ENCODE assay signal across 19 cellular contexts in the genomic region with DNA sequence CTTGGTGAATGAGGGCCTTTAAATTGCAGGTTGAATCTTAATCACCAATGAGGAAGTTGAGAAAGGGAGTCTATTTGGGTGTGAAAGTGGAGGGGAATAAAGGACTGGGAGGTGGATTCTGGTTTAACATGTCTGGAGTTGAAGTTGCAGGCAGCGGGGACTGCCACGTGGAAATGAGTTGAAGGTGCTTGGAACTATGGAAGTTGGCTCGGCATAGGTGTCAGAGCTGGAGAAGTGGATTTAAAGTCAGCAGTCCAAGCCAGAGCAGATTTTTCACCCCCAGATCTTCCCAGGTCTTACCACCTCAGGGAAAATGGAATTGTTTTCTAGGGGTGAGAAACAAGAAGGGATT. TPM values are rescaled to one million over a fixed set of nuclear protein-coding genes. Genes with fewer than 3 reads are reported as not detected.
DNase-seq lines count a peak whose midpoint lies in the region; ATAC-seq and TF ChIP-seq lines count a peak whose summit lies in the region.
"Had no signal": no experiment of that assay in that cellular context is flagged by ENCODE, and none has a peak within 500 bp of the region (broad histone marks: within the 10 kb centered on the region; RNA-seq: fewer than 3 reads in every experiment).

No MANE protein-coding gene starts in this region.

- H3K9me3 Mint-ChIP-seq in stimulated activated naive CD8-positive, alpha-beta T cell treated with anti-CD3 and anti-CD28 coated beads, Interleukin-15, amount 100 ng/mL, for 72 hours, result no peaks in the 10 kb centered on the region
- H3K9me3 Mint-ChIP-seq: T-helper 1 cell treated with Interleukin-12 subunit alpha and Interleukin-12 subunit beta and Interleukin-4 antibody, amounts not matched to agents 30 μg/mL and 1 μg/mL, for 36 hours had no signal

- H2AFZ ChIP-seq in OCI-LY7 (ENCODE audit: low read length), result peak overlapping the region; percentile 13; the same call in 1 of the 2 replicates

- peak overlapping the region; percentile 1 to 59 for H3K27ac Mint-ChIP-seq in stimulated activated naive CD8-positive, alpha-beta T cell treated with anti-CD3 and anti-CD28 coated beads, Interleukin-15, amount 100 ng/mL, for 72 hours
- H3K27ac Mint-ChIP-seq: activated CD4-positive, alpha-beta T cell treated with anti-CD3 and anti-CD28 coated beads for 36 hours; activated CD8-positive, alpha-beta T cell treated with anti-CD3 and anti-CD28 coated beads, Interleukin-2, amount 10 ng/mL, durations not matched to agents 7 days and 5 days; T-helper 1 cell treated with Interleukin-12 subunit alpha and Interleukin-12 subunit beta and Interleukin-4 antibody, amounts not matched to agents 30 μg/mL and 1 μg/mL, for 36 hours had no signal

- no peak for DNase-seq in stimulated activated naive CD8-positive, alpha-beta T cell treated with anti-CD3 and anti-CD28 coated beads, Interleukin-15, amount 100 ng/mL, for 72 hours
- DNase-seq in stimulated activated naive CD8-positive, alpha-beta T cell treated with anti-CD3 and anti-CD28 coated beads, Interleukin-15, Interleukin-2, amounts not matched to agents 100 U/mL and 50 U/mL, for 24 hours, result no peak
- DNase-seq in OCI-LY7 (ENCODE audit: low spot score) (no peak), esophagus muscularis mucosa (ENCODE audit: extremely low spot score) (peak; percentile 8), right cardiac atrium (no peak), NCI-H2227 treated with DMSO at 0.1 percent for 48 hours (lab: John Stamatoyannopoulos, UW) (no peak)
- DNase-seq: activated CD4-positive, alpha-beta T cell treated with anti-CD3 and anti-CD28 coated beads for 36 hours; activated CD8-positive, alpha-beta T cell treated with anti-CD3 and anti-CD28 coated beads, Interleukin-2, amount 10 ng/mL, durations not matched to agents 7 days and 5 days; activated gamma-delta T cell treated with Interleukin-2 at 50 U/mL for 16 hours; Caco-2; gastrocnemius medialis; NCI-H187 treated with DMSO at 0.1 percent for 48 hours; tibial artery had no signal

- no peak overlapping the region for H3K27ac ChIP-seq in OCI-LY7 (ENCODE audit: low read depth, low read length, poor library complexity, severe bottlenecking)
- H3K27ac ChIP-seq in esophagus muscularis mucosa (replicated peaks in 1 of 4), result no peak overlapping the region
- no peak overlapping the region for H3K27ac ChIP-seq in right cardiac atrium (ENCODE audit: low read length)
- H3K27ac ChIP-seq: gastrocnemius medialis, prostate gland, SJCRH30, tibial artery had no signal

- no peak overlapping the region for H3K4me3 Mint-ChIP-seq in stimulated activated naive CD8-positive, alpha-beta T cell treated with anti-CD3 and anti-CD28 coated beads, Interleukin-15, amount 100 ng/mL, for 72 hours
- H3K4me3 Mint-ChIP-seq: activated CD4-positive, alpha-beta T cell treated with anti-CD3 and anti-CD28 coated beads for 36 hours; activated CD8-positive, alpha-beta T cell treated with anti-CD3 and anti-CD28 coated beads, Interleukin-2, amount 10 ng/mL, durations not matched to agents 7 days and 5 days; T-helper 1 cell treated with Interleukin-12 subunit alpha and Interleukin-12 subunit beta and Interleukin-4 antibody, amounts not matched to agents 30 μg/mL and 1 μg/mL, for 36 hours had no signal

- H3K4me1 ChIP-seq in OCI-LY7 (ENCODE audit: insufficient read depth, low read length, poor library complexity, severe bottlenecking), result no peaks in the 10 kb centered on the region
- no peaks in the 10 kb centered on the region for H3K4me1 ChIP-seq in esophagus muscularis mucosa
- no peaks in the 10 kb centered on the region for H3K4me1 ChIP-seq in right cardiac atrium (ENCODE audit: control insufficient read depth, insufficient read depth, low read length)
- H3K4me1 ChIP-seq: gastrocnemius medialis, prostate gland, SJCRH30, tibial artery had no signal

- H3K79me2 ChIP-seq in OCI-LY7 (ENCODE audit: insufficient read depth, low read depth, low read length), result no peaks in the 10 kb centered on the region

- no peaks in the 10 kb centered on the region for H3K9me2 ChIP-seq in OCI-LY7 (ENCODE audit: insufficient read depth, low read length)

- H4K20me1 ChIP-seq in OCI-LY7 (ENCODE audit: insufficient read depth, low read length), result no peaks in the 10 kb centered on the region

- BruUV-seq in OCI-LY7 (replicated peaks; lab: Mats Ljungman, UMichigan), result no TSS peak

- TF ChIP-seq CTCF in OCI-LY7 (conservative IDR thresholded peaks at IDR 0.05; ENCODE audit: low read length), result no peak
- TF ChIP-seq CTCF in esophagus muscularis mucosa (IDR thresholded peaks at IDR 0.05), result no peak

- no peaks in the 10 kb centered on the region for H3K4me1 Mint-ChIP-seq in stimulated activated naive CD8-positive, alpha-beta T cell treated with anti-CD3 and anti-CD28 coated beads, Interleukin-15, amount 100 ng/mL, for 72 hours

- no peaks in the 10 kb centered on the region for H3K36me3 ChIP-seq in OCI-LY7 (ENCODE audit: insufficient read depth, low read length)
- no peaks in the 10 kb centered on the region for H3K36me3 ChIP-seq in esophagus muscularis mucosa
- H3K36me3 ChIP-seq: gastrocnemius medialis, prostate gland, SJCRH30, tibial artery had no signal

- no peaks in the 10 kb centered on the region for H3K9me3 ChIP-seq in OCI-LY7 (ENCODE audit: low read length)
- no peaks in the 10 kb centered on the region for H3K9me3 ChIP-seq in esophagus muscularis mucosa
- H3K9me3 ChIP-seq in right cardiac atrium (ENCODE audit: control insufficient read depth, low read length), result no peaks in the 10 kb centered on the region
- H3K9me3 ChIP-seq: Caco-2, gastrocnemius medialis, prostate gland, SJCRH30, tibial artery had no signal

- intact Hi-C loops in OCI-LY7 (cut with micrococcal nuclease; ENCODE audit: unreplicated experiment), result loop anchor here (1.0 to 5.0 kb wide), 5 partner anchors 53 to 327 kb away; no protein-coding TSS in a partner anchor
- intact Hi-C loops in esophagus muscularis mucosa (cut with DNase I), result loop anchor here (10.0 kb wide), 1 partner anchor 240 kb away; no protein-coding TSS in a partner anchor
- intact Hi-C loops in right cardiac atrium (cut with DNase I), result loop anchor here in 3 of 4 donors (2.0 to 10.0 kb wide), 4 partner anchors 92 to 234 kb away; no protein-coding TSS in a partner anchor

- WGBS in esophagus muscularis mucosa, result 70% methylated on average over 3 of the region's 3 CpGs
- WGBS in right cardiac atrium, result 63% methylated on average over 3 of the region's 3 CpGs

- POLR2A ChIA-PET in OCI-LY7 (lab: Charles Lee), result interaction anchor here (1.4 to 4.1 kb wide), 3 partner anchors 56 to 233 kb away, joined by 3 to 18 read pairs (median 4); partner anchors contain the start of gene TMEM154

- H3K4me3 ChIP-seq in OCI-LY7 (ENCODE audit: low read depth, low read length, poor library complexity, severe bottlenecking), result no peak overlapping the region
- H3K4me3 ChIP-seq in esophagus muscularis mucosa, result no peak overlapping the region
- H3K4me3 ChIP-seq in right cardiac atrium (ENCODE audit: low read length), result no peak overlapping the region
- H3K4me3 ChIP-seq: gastrocnemius medialis, prostate gland, SJCRH30, tibial artery had no signal

- no peak overlapping the region for H3K4me2 ChIP-seq in OCI-LY7 (ENCODE audit: low read length)

- ATAC-seq in stimulated activated naive CD8-positive, alpha-beta T cell treated with anti-CD3 and anti-CD28 coated beads, Interleukin-15, amount 100 ng/mL, for 72 hours, result no peak
- ATAC-seq in stimulated activated naive CD8-positive, alpha-beta T cell treated with anti-CD3 and anti-CD28 coated beads, Interleukin-15, Interleukin-2, amounts not matched to agents 100 U/mL and 50 U/mL, for 24 hours, result no peak
- ATAC-seq in right cardiac atrium (no peak), HG03175 (IDR thresholded peaks at IDR 0.05; ENCODE audit: unreplicated experiment) (no peak), GM19395 (IDR thresholded peaks at IDR 0.05; ENCODE audit: unreplicated experiment) (no peak)
- ATAC-seq: activated CD4-positive, alpha-beta T cell treated with anti-CD3 and anti-CD28 coated beads for 36 hours; activated CD8-positive, alpha-beta T cell treated with anti-CD3 and anti-CD28 coated beads, Interleukin-2, amount 10 ng/mL, durations not matched to agents 7 days and 5 days; gastrocnemius medialis had no signal

- no peak for TF ChIP-seq POLR2A in esophagus muscularis mucosa (IDR thresholded peaks at IDR 0.05; ENCODE audit: low read depth)

- no peak for TF ChIP-seq EP300 in esophagus muscularis mucosa (IDR thresholded peaks at IDR 0.05)

- CTCF ChIA-PET in OCI-LY7 (lab: Charles Lee; ENCODE audit: unreplicated experiment), result no interaction called here

- H3K27me3 ChIP-seq in esophagus muscularis mucosa (no peaks in the 10 kb centered on the region), right cardiac atrium (ENCODE audit: control insufficient read depth, insufficient read depth) (no peaks in the 10 kb centered on the region)
- H3K27me3 ChIP-seq: gastrocnemius medialis, SJCRH30, tibial artery had no signal

- H3K27me3 Mint-ChIP-seq in stimulated activated naive CD8-positive, alpha-beta T cell treated with anti-CD3 and anti-CD28 coated beads, Interleukin-15, amount 100 ng/mL, for 72 hours, result peaks cover 7% of the 10 kb centered on the region

RNA-seq across cellular contexts. Expression of gene TIGD4, which starts 44.9 kb away (rescaled TPM):
- 1.1 and 1.5 TPM in 2 replicates for total RNA-seq in OCI-LY7 (2014; rRNA removed; shearing (Covaris generic))
- total RNA-seq in OCI-LY7 (2022) (1.0 and 1.2 TPM in 2 replicates), esophagus muscularis mucosa (under 1 TPM; 0.17 to 0.52 (median 0.37) TPM), right cardiac atrium (under 1 TPM; 0.15 to 0.37 (median 0.18) TPM)
- 0.07 TPM for polyA plus RNA-seq in right cardiac atrium
- polyA plus RNA-seq: BJ had no signal

RNA-seq across cellular contexts. Expression of gene ARFIP1, which starts 45.1 kb away (rescaled TPM):
- 24.8 and 29.3 TPM in 2 replicates for total RNA-seq in OCI-LY7 (2014; rRNA removed; shearing (Covaris generic))
- total RNA-seq in OCI-LY7 (2022), result 19.0 and 27.0 TPM in 2 replicates
- total RNA-seq in esophagus muscularis mucosa, result 10 to 100 TPM; 26.3 to 36.1 (median 30.6) TPM
- 10 to 100 TPM; 18.6 to 20.6 (median 19.8) TPM for total RNA-seq in right cardiac atrium
- 8.9 TPM for polyA plus RNA-seq in right cardiac atrium

RNA-seq across cellular contexts. Expression of gene TMEM154, which starts 54.9 kb away (rescaled TPM):
- 16.1 and 17.6 TPM in 2 replicates for total RNA-seq in OCI-LY7 (2014; rRNA removed; shearing (Covaris generic))
- total RNA-seq in OCI-LY7 (2022) (59.6 and 73.1 TPM in 2 replicates), esophagus muscularis mucosa (1 to 10 TPM; 1.1 to 2.9 (median 2.3) TPM), right cardiac atrium (1 to 10 TPM in 3 of 4 donors, under 1 TPM in 1; 0.48 to 2.4 (median 1.5) TPM)
- 0.16 TPM for polyA plus RNA-seq in right cardiac atrium

Comparison
In these comparisons a context has a peak if more than half of its experiments do, and no peak if none do; other contexts are left out.
1. RNA of gene TMEM154, which starts 54.9 kb away (total RNA-seq): 16.1 to 73.1 TPM in OCI-LY7; 1.1 to 2.9 TPM in esophagus muscularis mucosa and 0.48 to 2.4 TPM in right cardiac atrium; every median in the first group is over 4 times any median in the second.